20 cellular contexts compared by ENCODE assay signal in the genomic region with DNA sequence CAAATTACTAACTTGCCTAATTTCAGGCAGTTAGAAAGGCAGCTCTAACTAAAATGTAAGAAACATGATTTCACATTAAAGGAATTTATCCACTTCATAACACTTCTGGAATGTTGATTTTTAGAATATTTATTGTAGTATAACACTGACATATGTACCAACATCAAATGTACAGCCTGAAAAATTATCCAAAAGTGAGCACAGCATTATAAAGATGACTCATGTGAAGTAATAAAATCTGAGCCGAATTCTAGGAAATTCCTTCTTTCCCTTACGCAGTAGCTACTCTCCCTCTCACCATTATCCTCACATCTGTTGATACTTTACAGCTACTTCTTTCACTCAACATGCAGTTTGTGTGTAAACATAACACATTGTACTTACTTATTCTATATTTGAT.
"Had no signal": no experiment of that assay in that cellular context is flagged by ENCODE, and none has a peak within 500 bp of the region (broad histone marks: within the 10 kb centered on the region; RNA-seq: fewer than 3 reads in every experiment).

No MANE protein-coding gene starts in this region.

- H3K4me3 ChIP-seq: colonic mucosa, esophagus squamous epithelium, hepatocyte, right atrium auricular region, sigmoid colon, skin epidermis, suprapubic skin, thyroid gland, upper lobe of left lung, uterus had no signal

- H3K9me3 ChIP-seq: colonic mucosa, esophagus squamous epithelium, neutrophil, right atrium auricular region, sigmoid colon, suprapubic skin, thyroid gland, upper lobe of left lung, uterus had no signal

- ATAC-seq: foreskin keratinocyte; left lobe of liver; naive thymus-derived CD8-positive, alpha-beta T cell; stimulated activated naive CD8-positive, alpha-beta T cell treated with anti-CD3 and anti-CD28 coated beads, Interleukin-15, Interleukin-2, amounts not matched to agents 100 U/mL and 50 U/mL, for 24 hours had no signal

- H3K27me3 ChIP-seq: colonic mucosa, esophagus squamous epithelium, foreskin keratinocyte, hepatocyte, neutrophil, right atrium auricular region, sigmoid colon, suprapubic skin, thyroid gland, upper lobe of left lung, uterus had no signal

- H3K36me3 ChIP-seq: colonic mucosa, esophagus squamous epithelium, neutrophil, right atrium auricular region, sigmoid colon, suprapubic skin, thyroid gland, upper lobe of left lung, uterus had no signal

- DNase-seq: colonic mucosa; dermis blood vessel endothelial cell; esophagus squamous epithelium; head of caudate nucleus; mammary epithelial cell; naive thymus-derived CD8-positive, alpha-beta T cell; posterior cingulate gyrus; sigmoid colon; stimulated activated CD4-positive, alpha-beta T cell treated with anti-CD3 and anti-CD28 coated beads, Interleukin-12 subunit alpha, Interleukin-12 subunit beta, amount 100 ng/mL, for 4 hours; stimulated activated naive CD8-positive, alpha-beta T cell treated with anti-CD3 and anti-CD28 coated beads, Interleukin-15, Interleukin-2, amounts not matched to agents 100 U/mL and 50 U/mL, for 24 hours; thyroid gland; upper lobe of left lung; uterus had no signal

- H3K4me1 ChIP-seq: colonic mucosa, esophagus squamous epithelium, foreskin keratinocyte, right atrium auricular region, sigmoid colon, suprapubic skin, thyroid gland, upper lobe of left lung, uterus had no signal

- H3K27ac ChIP-seq: colonic mucosa, esophagus squamous epithelium, foreskin keratinocyte, hepatocyte, neutrophil, right atrium auricular region, sigmoid colon, skin epidermis, suprapubic skin, thyroid gland, upper lobe of left lung, uterus had no signal
